ENCODE assay signal across 33 cellular contexts in genomic region chr22:30891781-30892180, GRCh38.
DNase-seq lines count a peak whose midpoint lies in the region; ATAC-seq and TF ChIP-seq lines count a peak whose summit lies in the region.
"Had no signal": no experiment of that assay in that cellular context is flagged by ENCODE, and none has a peak within 500 bp of the region (broad histone marks: within the 10 kb centered on the region; RNA-seq: fewer than 3 reads in every experiment).

No MANE protein-coding gene starts in this region.

- no peaks in the 10 kb centered on the region for H3K9me3 Mint-ChIP-seq in activated naive CD8-positive, alpha-beta T cell (ENCODE audit: low read depth)
- no peaks in the 10 kb centered on the region for H3K9me3 Mint-ChIP-seq in activated naive CD8-positive, alpha-beta T cell treated with anti-CD3 and anti-CD28 coated beads for 36 hours
- H3K9me3 Mint-ChIP-seq in memory B cell: no peaks in the 10 kb centered on the region
- no peaks in the 10 kb centered on the region for H3K9me3 Mint-ChIP-seq in stimulated activated effector memory CD8-positive, alpha-beta T cell treated with anti-CD3 and anti-CD28 coated beads, Interleukin-12 subunit alpha, Interleukin-12 subunit beta, amount 100 ng/mL, for 72 hours
- H3K9me3 Mint-ChIP-seq: activated CD4-positive, alpha-beta T cell treated with anti-CD3 and anti-CD28 coated beads, Interleukin-2, amount 10 ng/mL, durations not matched to agents 24 days and 14 days had no signal

- peaks cover 31% of the 10 kb centered on the region for H3K4me1 Mint-ChIP-seq in activated naive CD8-positive, alpha-beta T cell (ENCODE audit: low read depth)
- peaks cover 14% of the 10 kb centered on the region for H3K4me1 Mint-ChIP-seq in activated naive CD8-positive, alpha-beta T cell treated with anti-CD3 and anti-CD28 coated beads for 36 hours
- peaks cover 2% of the 10 kb centered on the region for H3K4me1 Mint-ChIP-seq in memory B cell
- H3K4me1 Mint-ChIP-seq in stimulated activated effector memory CD8-positive, alpha-beta T cell treated with anti-CD3 and anti-CD28 coated beads, Interleukin-12 subunit alpha, Interleukin-12 subunit beta, amount 100 ng/mL, for 72 hours: peaks cover 20% of the 10 kb centered on the region

- no peak overlapping the region for H3K4me3 Mint-ChIP-seq in activated naive CD8-positive, alpha-beta T cell
- H3K4me3 Mint-ChIP-seq in activated naive CD8-positive, alpha-beta T cell treated with anti-CD3 and anti-CD28 coated beads for 36 hours: no peak overlapping the region
- no peak overlapping the region for H3K4me3 Mint-ChIP-seq in memory B cell
- H3K4me3 Mint-ChIP-seq in stimulated activated effector memory CD8-positive, alpha-beta T cell treated with anti-CD3 and anti-CD28 coated beads, Interleukin-12 subunit alpha, Interleukin-12 subunit beta, amount 100 ng/mL, for 72 hours: no peak overlapping the region
- H3K4me3 Mint-ChIP-seq: activated CD4-positive, alpha-beta T cell treated with anti-CD3 and anti-CD28 coated beads, Interleukin-2, amount 10 ng/mL, durations not matched to agents 24 days and 14 days; activated CD8-positive, alpha-beta memory T cell treated with anti-CD3 and anti-CD28 coated beads, Interleukin-2, amount 10 ng/mL, durations not matched to agents 7 days and 5 days had no signal

- no peaks in the 10 kb centered on the region for H3K27me3 Mint-ChIP-seq in activated naive CD8-positive, alpha-beta T cell
- H3K27me3 Mint-ChIP-seq in activated naive CD8-positive, alpha-beta T cell treated with anti-CD3 and anti-CD28 coated beads for 36 hours: no peaks in the 10 kb centered on the region
- no peaks in the 10 kb centered on the region for H3K27me3 Mint-ChIP-seq in memory B cell
- H3K27me3 Mint-ChIP-seq: activated CD4-positive, alpha-beta T cell treated with anti-CD3 and anti-CD28 coated beads, Interleukin-2, amount 10 ng/mL, durations not matched to agents 24 days and 14 days; activated CD8-positive, alpha-beta memory T cell treated with anti-CD3 and anti-CD28 coated beads, Interleukin-2, amount 10 ng/mL, durations not matched to agents 7 days and 5 days had no signal

- TF ChIP-seq CTCF in RWPE1 (conservative IDR thresholded peaks at IDR 0.05; ENCODE audit: low read depth) (no peak), coronary artery (IDR thresholded peaks at IDR 0.05) (no peak)

- no peak for ATAC-seq in memory B cell (ENCODE audit: low read depth)
- ATAC-seq in stimulated activated effector memory CD8-positive, alpha-beta T cell treated with anti-CD3 and anti-CD28 coated beads, Interleukin-12 subunit alpha, Interleukin-12 subunit beta, amount 100 ng/mL, for 72 hours: no peak
- ATAC-seq in HG02610 (IDR thresholded peaks at IDR 0.05; ENCODE audit: unreplicated experiment): no peak
- no peak for ATAC-seq in HG03108 (IDR thresholded peaks at IDR 0.05; ENCODE audit: unreplicated experiment)
- ATAC-seq: activated CD8-positive, alpha-beta memory T cell treated with anti-CD3 and anti-CD28 coated beads, Interleukin-2, amount 10 ng/mL, durations not matched to agents 7 days and 5 days; HCT116 had no signal

- DNase-seq in activated naive CD8-positive, alpha-beta T cell treated with anti-CD3 and anti-CD28 coated beads for 36 hours: no peak
- DNase-seq in RWPE1 (ENCODE audit: low spot score) (no peak), memory B cell (ENCODE audit: low spot score in 2 of 2) (no peak), coronary artery (ENCODE audit: low spot score) (no peak)
- no peak for DNase-seq in stimulated activated effector memory CD8-positive, alpha-beta T cell treated with anti-CD3 and anti-CD28 coated beads, Interleukin-12 subunit alpha, Interleukin-12 subunit beta, amount 100 ng/mL, for 72 hours (ENCODE audit: low spot score in 2 of 2)
- DNase-seq: activated CD4-positive, alpha-beta T cell treated with anti-CD3 and anti-CD28 coated beads, Interleukin-2, amount 10 ng/mL, durations not matched to agents 24 days and 14 days; activated CD8-positive, alpha-beta memory T cell treated with anti-CD3 and anti-CD28 coated beads, Interleukin-2, amount 10 ng/mL, durations not matched to agents 7 days and 5 days; C1 segment of cervical spinal cord; Calu3; cortex of kidney; DMS79 treated with DMSO at 0.1 percent for 48 hours; foreskin fibroblast; GDM1; mesendoderm; NCI-H1436 treated with DMSO at 0.1 percent for 48 hours; NCI-H2081 treated with DMSO at 0.1 percent for 48 hours; NCI-H226; NCI-H69; psoas muscle; SHP77 treated with DMSO at 0.1 percent for 48 hours; stimulated activated CD4-positive, alpha-beta T cell treated with anti-CD3 and anti-CD28 coated beads, Interleukin-4, amount 100 ng/mL, for 1 hour; substantia nigra; SW 1271; T-helper 9 cell; upper lobe of left lung had no signal

- CTCF ChIA-PET in RWPE1 (lab: Yijun Ruan, JAX): interaction anchor here (0.6 kb wide), 1 partner anchor 757 kb away, joined by 3 read pairs; no protein-coding TSS in a partner anchor

- POLR2A ChIA-PET in RWPE1 (lab: Yijun Ruan, JAX; ENCODE audit: low non-redundant PET): interaction anchor here (0.6 kb wide), 1 partner anchor 1966 kb away, joined by 3 read pairs; no protein-coding TSS in a partner anchor

- peaks cover 2% of the 10 kb centered on the region for H3K36me3 Mint-ChIP-seq in activated naive CD8-positive, alpha-beta T cell
- peaks cover 2% of the 10 kb centered on the region for H3K36me3 Mint-ChIP-seq in activated naive CD8-positive, alpha-beta T cell treated with anti-CD3 and anti-CD28 coated beads for 36 hours
- peaks cover 11% of the 10 kb centered on the region for H3K36me3 Mint-ChIP-seq in memory B cell
- H3K36me3 Mint-ChIP-seq in stimulated activated effector memory CD8-positive, alpha-beta T cell treated with anti-CD3 and anti-CD28 coated beads, Interleukin-12 subunit alpha, Interleukin-12 subunit beta, amount 100 ng/mL, for 72 hours: peaks cover 10% of the 10 kb centered on the region

- H3K4me3 ChIP-seq in coronary artery: no peak overlapping the region
- H3K4me3 ChIP-seq: ascending aorta, cardiac muscle cell, esophagus muscularis mucosa, left lung, psoas muscle, upper lobe of left lung had no signal

- H3K27ac Mint-ChIP-seq in activated naive CD8-positive, alpha-beta T cell: peak overlapping the region; percentile 66
- no peak overlapping the region for H3K27ac Mint-ChIP-seq in activated naive CD8-positive, alpha-beta T cell treated with anti-CD3 and anti-CD28 coated beads for 36 hours
- peak overlapping the region; percentile 24 for H3K27ac Mint-ChIP-seq in memory B cell
- peak overlapping the region; percentile 76 for H3K27ac Mint-ChIP-seq in stimulated activated effector memory CD8-positive, alpha-beta T cell treated with anti-CD3 and anti-CD28 coated beads, Interleukin-12 subunit alpha, Interleukin-12 subunit beta, amount 100 ng/mL, for 72 hours
- H3K27ac Mint-ChIP-seq: activated CD8-positive, alpha-beta memory T cell treated with anti-CD3 and anti-CD28 coated beads, Interleukin-2, amount 10 ng/mL, durations not matched to agents 7 days and 5 days had no signal

- H3K27ac ChIP-seq in RWPE1: 0 out of 2 replicates have a peak overlapping the region, but pooled peaks have one; percentile 4
- no peak overlapping the region for H3K27ac ChIP-seq in coronary artery
- H3K27ac ChIP-seq: ascending aorta, cardiac muscle cell, esophagus muscularis mucosa, left lung, psoas muscle, upper lobe of left lung had no signal
